In genomic region chr10:26216949-26217395, GRCh38 we compare ENCODE assay signal across 16 cellular contexts. TPM values are rescaled to one million over a fixed set of nuclear protein-coding genes. Genes with fewer than 3 reads are reported as not detected.
DNase-seq lines count a peak whose midpoint lies in the region; ATAC-seq and TF ChIP-seq lines count a peak whose summit lies in the region.
"Had no signal": no experiment of that assay in that cellular context is flagged by ENCODE, and none has a peak within 500 bp of the region (broad histone marks: within the 10 kb centered on the region; RNA-seq: fewer than 3 reads in every experiment).

No MANE protein-coding gene starts in this region.

- intact Hi-C loops in activated naive CD4-positive, alpha-beta T cell treated with anti-CD3 and anti-CD28 coated beads for 36 hours (cut with micrococcal nuclease) = loop anchor here (2.0 to 10.0 kb wide), 4 partner anchors 228 to 468 kb away; no protein-coding TSS in a partner anchor

- H3K27me3 Mint-ChIP-seq in activated naive CD4-positive, alpha-beta T cell treated with anti-CD3 and anti-CD28 coated beads for 36 hours (ENCODE audit: low read depth) = peaks cover 90% of the 10 kb centered on the region
- H3K27me3 Mint-ChIP-seq in WTC11 (ENCODE audit: low read depth) = peaks cover 74% of the 10 kb centered on the region
- H3K27me3 Mint-ChIP-seq in stimulated activated naive CD8-positive, alpha-beta T cell treated with anti-CD3 and anti-CD28 coated beads, Interleukin-15, amount 100 ng/mL, for 72 hours = no peaks in the 10 kb centered on the region

- POLR2A ChIA-PET in WTC11 (lab: Charles Lee) = no interaction called here

- DNase-seq in activated naive CD4-positive, alpha-beta T cell treated with anti-CD3 and anti-CD28 coated beads for 36 hours = no peak
- no peak for DNase-seq in activated naive CD4-positive, alpha-beta T cell (lab: John Stamatoyannopoulos, UW)
- DNase-seq in WTC11 (ENCODE audit: low spot score) (no peak), DMS 273 treated with DMSO at 0.1 percent for 48 hours (lab: John Stamatoyannopoulos, UW) (no peak), medulla oblongata (ENCODE audit: extremely low spot score) (no peak)
- no peak for DNase-seq in stimulated activated naive CD8-positive, alpha-beta T cell treated with anti-CD3 and anti-CD28 coated beads, Interleukin-15, amount 100 ng/mL, for 72 hours
- DNase-seq: activated T-cell treated with anti-CD3 and anti-CD28 coated beads, Interleukin-2, amount 50 U/mL, for 1 hour; EL; heart left ventricle; NCI-H187 treated with DMSO at 0.1 percent for 48 hours; SIG-M5; stimulated activated naive CD4-positive, alpha-beta T cell had no signal

- CTCF ChIA-PET in activated naive CD4-positive, alpha-beta T cell treated with anti-CD3 and anti-CD28 coated beads for 36 hours (lab: Charles Lee) = no interaction called here
- CTCF ChIA-PET in WTC11 (lab: Charles Lee) = interaction anchor here (0.5 to 1.0 kb wide), 4 partner anchors 45 to 342 kb away, joined by 3 to 5 read pairs (median 3); no protein-coding TSS in a partner anchor

- no peak for TF ChIP-seq CTCF in WTC11 (IDR thresholded peaks at IDR 0.05)

- H3K27me3 ChIP-seq in iPS-15b (ENCODE audit: control insufficient read depth, insufficient read depth, low read length) = peaks cover 85% of the 10 kb centered on the region

- H3K36me3 Mint-ChIP-seq in activated naive CD4-positive, alpha-beta T cell treated with anti-CD3 and anti-CD28 coated beads for 36 hours (ENCODE audit: low read depth) = no peaks in the 10 kb centered on the region
- no peaks in the 10 kb centered on the region for H3K36me3 Mint-ChIP-seq in WTC11

- H3K4me1 Mint-ChIP-seq in activated naive CD4-positive, alpha-beta T cell treated with anti-CD3 and anti-CD28 coated beads for 36 hours (ENCODE audit: low read depth) = peaks cover 40% of the 10 kb centered on the region
- peaks cover 68% of the 10 kb centered on the region for H3K4me1 Mint-ChIP-seq in WTC11
- peaks cover 44% of the 10 kb centered on the region for H3K4me1 Mint-ChIP-seq in stimulated activated naive CD8-positive, alpha-beta T cell treated with anti-CD3 and anti-CD28 coated beads, Interleukin-15, amount 100 ng/mL, for 72 hours

- H3K27ac Mint-ChIP-seq in activated naive CD4-positive, alpha-beta T cell treated with anti-CD3 and anti-CD28 coated beads for 36 hours = no peak overlapping the region
- no peak overlapping the region for H3K27ac Mint-ChIP-seq in WTC11
- no peak overlapping the region for H3K27ac Mint-ChIP-seq in stimulated activated naive CD8-positive, alpha-beta T cell treated with anti-CD3 and anti-CD28 coated beads, Interleukin-15, amount 100 ng/mL, for 72 hours

- peak overlapping the region; percentile 40 for H3K4me3 Mint-ChIP-seq in activated naive CD4-positive, alpha-beta T cell treated with anti-CD3 and anti-CD28 coated beads for 36 hours
- H3K4me3 Mint-ChIP-seq in WTC11 = peak overlapping the region; percentile 76
- H3K4me3 Mint-ChIP-seq in stimulated activated naive CD8-positive, alpha-beta T cell treated with anti-CD3 and anti-CD28 coated beads, Interleukin-15, amount 100 ng/mL, for 72 hours = peak overlapping the region; percentile 67 to 74

- no peak for ATAC-seq in WTC11
- no peak for ATAC-seq in stimulated activated naive CD8-positive, alpha-beta T cell treated with anti-CD3 and anti-CD28 coated beads, Interleukin-15, amount 100 ng/mL, for 72 hours
- no peak for ATAC-seq in HG03175 (IDR thresholded peaks at IDR 0.05; ENCODE audit: unreplicated experiment)

- H3K4me3 ChIP-seq in iPS-15b (ENCODE audit: low read depth, low read length) = peak overlapping the region; percentile 44
- H3K4me3 ChIP-seq: prostate gland had no signal

- no peaks in the 10 kb centered on the region for H3K9me3 Mint-ChIP-seq in activated naive CD4-positive, alpha-beta T cell treated with anti-CD3 and anti-CD28 coated beads for 36 hours
- H3K9me3 Mint-ChIP-seq in WTC11 = no peaks in the 10 kb centered on the region
- no peaks in the 10 kb centered on the region for H3K9me3 Mint-ChIP-seq in stimulated activated naive CD8-positive, alpha-beta T cell treated with anti-CD3 and anti-CD28 coated beads, Interleukin-15, amount 100 ng/mL, for 72 hours

- no peaks in the 10 kb centered on the region for H3K9me3 ChIP-seq in iPS-15b (ENCODE audit: control insufficient read depth, insufficient read depth, low read length)
- H3K9me3 ChIP-seq: heart left ventricle, prostate gland had no signal

- peaks cover 20% of the 10 kb centered on the region for H3K4me1 ChIP-seq in iPS-15b (ENCODE audit: control insufficient read depth, insufficient read depth, low read length)

- H3K36me3 ChIP-seq in iPS-15b (ENCODE audit: control insufficient read depth, insufficient read depth, low read length) = no peaks in the 10 kb centered on the region
- H3K36me3 ChIP-seq: heart left ventricle, prostate gland had no signal

- H3K9ac ChIP-seq in iPS-15b (ENCODE audit: low read depth, low read length) = no peak overlapping the region

TF ChIP-seq in WTC11, 78 proteins besides CTCF, POLR2A, EP300 and RAD21:
- TF ChIP-seq FOXJ3 (CRISPR knock-in tag; IDR thresholded peaks at IDR 0.05; ENCODE audit: borderline replicate concordance) = no peak
- no peak for TF ChIP-seq GTF2I (CRISPR knock-in tag; conservative IDR thresholded peaks at IDR 0.05)

RNA-seq across cellular contexts. Expression of gene GAD2, which starts 0.4 kb away (rescaled TPM):
- not detected for total RNA-seq in activated naive CD4-positive, alpha-beta T cell treated with anti-CD3 and anti-CD28 coated beads for 36 hours
- total RNA-seq in WTC11 (2021) = 1.4 to 2.7 TPM (median 1.7 TPM) in 3 replicates
- total RNA-seq: heart left ventricle, liver had no signal
